28 cellular contexts compared by ENCODE assay signal in genomic region chr13:99395436-99395835, GRCh38.
"Had no signal": no experiment of that assay in that cellular context is flagged by ENCODE, and none has a peak within 500 bp of the region (broad histone marks: within the 10 kb centered on the region; RNA-seq: fewer than 3 reads in every experiment).

No MANE protein-coding gene starts in this region.

- ATAC-seq: effector memory CD8-positive, alpha-beta T cell; gastrocnemius medialis; left cardiac atrium; left ventricle myocardium superior; right cardiac atrium; stimulated activated naive CD8-positive, alpha-beta T cell treated with anti-CD3 and anti-CD28 coated beads, Interleukin-15, Interleukin-2, amounts not matched to agents 100 U/mL and 50 U/mL, for 24 hours had no signal

- H3K9me3 Mint-ChIP-seq: effector memory CD8-positive, alpha-beta T cell; mesothelial cell of epicardium; naive B cell; neural crest cell had no signal

- H3K4me3 Mint-ChIP-seq: activated naive CD8-positive, alpha-beta T cell; brain; effector memory CD8-positive, alpha-beta T cell; mesothelial cell of epicardium; naive B cell; neural crest cell had no signal

- H3K4me1 ChIP-seq: ascending aorta, gastrocnemius medialis, thyroid gland, upper lobe of left lung, vagina had no signal

- H3K36me3 ChIP-seq: ascending aorta, cardiac muscle cell, gastrocnemius medialis, thyroid gland, upper lobe of left lung, vagina had no signal

- H3K4me3 ChIP-seq: ascending aorta, cardiac muscle cell, coronary artery, gastrocnemius medialis, hepatocyte, thyroid gland, upper lobe of left lung, vagina had no signal

- H3K9me3 ChIP-seq: ascending aorta, gastrocnemius medialis, thyroid gland, upper lobe of left lung, vagina had no signal

- H3K27ac Mint-ChIP-seq: brain, mesothelial cell of epicardium had no signal

- H3K27ac ChIP-seq: ascending aorta, cardiac muscle cell, coronary artery, gastrocnemius medialis, hepatocyte, thyroid gland, upper lobe of left lung, vagina had no signal

- H3K27me3 Mint-ChIP-seq: activated naive CD8-positive, alpha-beta T cell had no signal

- H3K27me3 ChIP-seq: ascending aorta, cardiac muscle cell, gastrocnemius medialis, hepatocyte, thyroid gland, upper lobe of left lung, vagina had no signal

- H3K4me1 Mint-ChIP-seq: brain, mesothelial cell of epicardium had no signal

- DNase-seq: activated CD4-positive, alpha-beta T cell treated with anti-CD3 and anti-CD28 coated beads for 4 hours; activated CD4-positive, alpha-beta T cell treated with anti-CD3 and anti-CD28 coated beads, Interleukin-2, amount 50 U/mL, for 48 hours; activated CD4-positive, CD25-positive, alpha-beta regulatory T cell; activated gamma-delta T cell; effector memory CD8-positive, alpha-beta T cell; erythroblast; gastrocnemius medialis; left cardiac atrium; left ventricle myocardium superior; mammary epithelial cell; naive B cell; nucleus accumbens; right cardiac atrium; stimulated activated CD4-positive, alpha-beta T cell treated with anti-CD3 and anti-CD28 coated beads, Interleukin-15, amount 100 ng/mL, for 24 hours; stimulated activated CD4-positive, alpha-beta T cell treated with anti-CD3 and anti-CD28 coated beads, Interleukin-2, amount 100 ng/mL, for 24 hours; stimulated activated naive CD8-positive, alpha-beta T cell treated with anti-CD3 and anti-CD28 coated beads, Interleukin-15, Interleukin-2, amounts not matched to agents 100 U/mL and 50 U/mL, for 24 hours; T-helper 1 cell; thyroid gland; upper lobe of left lung had no signal

- H3K36me3 Mint-ChIP-seq: activated naive CD8-positive, alpha-beta T cell; brain; mesothelial cell of epicardium; naive B cell had no signal
